In genomic region chr22:38700271-38700788, GRCh38 we compare ENCODE assay signal across 1 cellular context.
TF ChIP-seq lines count a peak whose summit lies in the region.

No MANE protein-coding gene starts in this region.

TF ChIP-seq in endothelial cell of umbilical vein, 7 proteins besides CTCF, POLR2A, EP300 and RAD21:
- TF ChIP-seq MAX (IDR thresholded peaks at IDR 0.05; ENCODE audit: insufficient read depth, insufficient read length) (no peak), POLR2AphosphoS5 (IDR thresholded peaks at IDR 0.05; ENCODE audit: insufficient read depth, low read depth, low read length) (no peak), EZH2 (IDR thresholded peaks at IDR 0.05; ENCODE audit: borderline replicate concordance, low read depth, low read length, severe bottlenecking) (no peak), MYC (IDR thresholded peaks at IDR 0.05; ENCODE audit: low read depth, low read length) (no peak), GATA2 (IDR thresholded peaks at IDR 0.05; ENCODE audit: insufficient read depth, insufficient read length, low read depth, low read length) (no peak), FOS (IDR thresholded peaks at IDR 0.05; ENCODE audit: borderline replicate concordance, insufficient read depth, low read length) (no peak), JUN (IDR thresholded peaks at IDR 0.05; ENCODE audit: borderline replicate concordance, insufficient read depth, insufficient read length, low read depth) (no peak)
